8 cellular contexts compared by ENCODE assay signal in genomic region chr12:122265433-122265832, GRCh38. TPM values are rescaled to one million over a fixed set of nuclear protein-coding genes. Genes with fewer than 3 reads are reported as not detected.
DNase-seq lines count a peak whose midpoint lies in the region; ATAC-seq, FAIRE-seq and TF ChIP-seq lines count a peak whose summit lies in the region.

No MANE protein-coding gene starts in this region.

- H4K20me1 ChIP-seq in HepG2 (ENCODE audit: insufficient read depth, low read length): no peaks in the 10 kb centered on the region

- peak overlapping the region; percentile 91 for H3K9ac ChIP-seq in HepG2 (ENCODE audit: insufficient read depth, low read depth, low read length)

- 31% methylated on average over 3 of the region's 3 CpGs for WGBS in HepG2 (ENCODE audit: low lambda C conversion rate)
- 39% methylated on average over 3 of the region's 3 CpGs for WGBS in urinary bladder

- no peak for TF ChIP-seq EP300 in HepG2 (IDR thresholded peaks at IDR 0.05; ENCODE audit: low read depth in 2 of 2, low read length in 2 of 2)
- TF ChIP-seq EP300 in HepG2 (CRISPR knock-in tag; IDR thresholded peaks at IDR 0.05; ENCODE audit: borderline replicate concordance): no peak

- TF ChIP-seq CTCF in cardiac muscle cell (IDR thresholded peaks at IDR 0.05; ENCODE audit: low read depth, low read length) (no peak), HepG2 (CRISPR knock-in tag; IDR thresholded peaks at IDR 0.05) (no peak)

- H3K27ac Mint-ChIP-seq in activated naive CD8-positive, alpha-beta T cell treated with anti-CD3 and anti-CD28 coated beads for 36 hours: peak overlapping the region; percentile 98

- no TSS peak for BruUV-seq in HepG2 (replicated peaks; lab: Mats Ljungman, UMichigan)

- H3K4me3 ChIP-seq in cardiac muscle cell (peak overlapping the region; percentile 88), HepG2 (replicated peaks in 1 of 3; ENCODE audit: insufficient read depth in 1 of 3, low read depth in 2 of 3, low read length in 3 of 3) (peak overlapping the region; percentile 87 to 95 (median 94)), urinary bladder (ENCODE audit: low read depth, low read length) (peak overlapping the region; percentile 65)

- H3K4me1 ChIP-seq in cardiac muscle cell (ENCODE audit: low read depth) (no peaks in the 10 kb centered on the region), HepG2 (ENCODE audit: insufficient read depth, low read length) (peaks cover 16% of the 10 kb centered on the region), urinary bladder (ENCODE audit: insufficient read depth) (no peaks in the 10 kb centered on the region)

- no peak for TF ChIP-seq RAD21 in HepG2 (CRISPR knock-in tag; IDR thresholded peaks at IDR 0.05)

- no peak for TF ChIP-seq POLR2A in HepG2 (IDR thresholded peaks at IDR 0.05; ENCODE audit: insufficient read depth in 1 of 2, low read depth in 2 of 2, low read length in 2 of 2)
- TF ChIP-seq POLR2A in GM12892 (IDR thresholded peaks at IDR 0.05; ENCODE audit: low read depth, low read length): no peak

- ATAC-seq in HepG2: no peak

- POLR2A ChIA-PET in HepG2 (lab: Yijun Ruan, JAX): interaction anchor here (1.9 kb wide), 1 partner anchor 40 kb away, joined by 7 read pairs; the partner anchor contains the start of gene DIABLO

- CTCF ChIA-PET in HepG2 (lab: Yijun Ruan, JAX; ENCODE audit: low intra/inter-chr PET ratio, low total read pairs): no interaction called here

- in situ Hi-C loops in HepG2 (cut with HindIII; ENCODE audit: extremely low pct_ligation_motif_present, low pct_unique_long_range_greater_than_20kb): no loop called here

- H3K4me1 Mint-ChIP-seq in activated naive CD8-positive, alpha-beta T cell treated with anti-CD3 and anti-CD28 coated beads for 36 hours: peaks cover 22% of the 10 kb centered on the region

- peaks cover 17% of the 10 kb centered on the region for H3K36me3 ChIP-seq in cardiac muscle cell
- H3K36me3 ChIP-seq in HepG2 (replicated peaks in 1 of 2; ENCODE audit: control insufficient read depth in 1 of 2, insufficient read depth in 2 of 2, low read length in 2 of 2): peaks cover 3 to 18% of the 10 kb centered on the region in 2 experiments; a peak in 3 of 5 replicates
- H3K36me3 ChIP-seq in urinary bladder (ENCODE audit: insufficient read depth): peaks cover 2% of the 10 kb centered on the region

- peaks cover 2% of the 10 kb centered on the region for H3K9me3 Mint-ChIP-seq in activated naive CD8-positive, alpha-beta T cell treated with anti-CD3 and anti-CD28 coated beads for 36 hours

- H3K9me3 ChIP-seq in cardiac muscle cell (ENCODE audit: low read depth): no peaks in the 10 kb centered on the region
- no peaks in the 10 kb centered on the region for H3K9me3 ChIP-seq in HepG2 (ENCODE audit: low read length)

- intact Hi-C loops in cardiac septum (cut with DNase I): loop anchor here (5.0 kb wide), 1 partner anchor 38 kb away; the partner anchor contains the start of gene DIABLO
- intact Hi-C loops in HepG2 (cut with micrococcal nuclease; ENCODE audit: unreplicated experiment): no loop called here

- peaks cover 9% of the 10 kb centered on the region for H3K27me3 Mint-ChIP-seq in activated naive CD8-positive, alpha-beta T cell treated with anti-CD3 and anti-CD28 coated beads for 36 hours

- no peak for FAIRE-seq in HepG2 (lab: Jason Lieb, UNC)
- no peak for FAIRE-seq in HTR-8/SVneo (lab: Jason Lieb, UNC)
- no peak for FAIRE-seq in GM12892 (lab: Jason Lieb, UNC)

- DNase-seq in cardiac muscle cell (ENCODE audit: low read depth in 1 of 2, low spot score in 1 of 2): no peak
- DNase-seq in cardiac septum (ENCODE audit: low spot score): no peak
- DNase-seq in activated naive CD8-positive, alpha-beta T cell treated with anti-CD3 and anti-CD28 coated beads for 36 hours: no peak
- no peak for DNase-seq in HepG2 (ENCODE audit: low spot score)
- no peak for DNase-seq in NCI-H2081 treated with DMSO at 0.1 percent for 48 hours (lab: John Stamatoyannopoulos, UW)
- no peak for DNase-seq in HTR-8/SVneo (ENCODE audit: insufficient read length, low spot score)
- no peak for DNase-seq in GM12892 (ENCODE audit: insufficient read length)

- H3K79me2 ChIP-seq in HepG2 (ENCODE audit: insufficient read depth, low read length): peaks cover 11% of the 10 kb centered on the region

- H2AFZ ChIP-seq in HepG2 (ENCODE audit: low read length): peak overlapping the region; percentile 38

- peaks cover 4% of the 10 kb centered on the region for H3K36me3 Mint-ChIP-seq in activated naive CD8-positive, alpha-beta T cell treated with anti-CD3 and anti-CD28 coated beads for 36 hours

- no peaks in the 10 kb centered on the region for H3K27me3 ChIP-seq in cardiac muscle cell
- no peaks in the 10 kb centered on the region; a peak in 1 of 5 replicates for H3K27me3 ChIP-seq in HepG2 (ENCODE audit: control insufficient read depth in 1 of 2, insufficient read depth in 2 of 2, low read length in 2 of 2)

- H3K27ac ChIP-seq in cardiac muscle cell (peak overlapping the region; percentile 92), HepG2 (ENCODE audit: extremely low read length, insufficient read depth, low read length) (peak overlapping the region; percentile 86), urinary bladder (ENCODE audit: low read depth) (no peak overlapping the region)

- peak overlapping the region; percentile 98 for H3K4me3 Mint-ChIP-seq in activated naive CD8-positive, alpha-beta T cell treated with anti-CD3 and anti-CD28 coated beads for 36 hours

- H3K4me2 ChIP-seq in HepG2 (ENCODE audit: low read depth, low read length): peak overlapping the region; percentile 84

TF ChIP-seq in HepG2, 621 proteins besides CTCF, POLR2A, EP300 and RAD21 (continues in another document):
- TF ChIP-seq ZKSCAN8 (CRISPR knock-in tag; IDR thresholded peaks at IDR 0.05; ENCODE audit: borderline replicate concordance): no peak

RNA-seq across cellular contexts. Expression of gene VPS33A, which starts 0.9 kb away (rescaled TPM):
- total RNA-seq in cardiac muscle cell (18.6 and 20.4 TPM in 2 replicates), cardiac septum (9.2 TPM), HepG2 (2016; rRNA removed; fragmentation: Illumina TruSeq; extraction: Trizol) (43.6 and 58.0 TPM in 2 replicates), urinary bladder (17.0 TPM)
- polyA plus RNA-seq in cardiac muscle cell (33.5 and 37.4 TPM in 2 replicates), HepG2 (2011; rRNA removed) (11.0 and 11.2 TPM in 2 replicates), urinary bladder (12.4 TPM)
- 10 to 100 TPM; 34.5 to 35.7 TPM for total RNA-seq in activated naive CD8-positive, alpha-beta T cell treated with anti-CD3 and anti-CD28 coated beads for 36 hours
- total RNA-seq in HepG2 (2016; cell fraction: cytosol; rRNA removed; fragmentation: Illumina TruSeq; extraction: Trizol; ENCODE audit: low read depth): 6.4 and 6.6 TPM in 2 replicates
- total RNA-seq in HepG2 (2016; cell fraction: insoluble cytoplasmic fraction; rRNA removed; fragmentation: Illumina TruSeq; extraction: Trizol): 41.8 and 55.7 TPM in 2 replicates
- total RNA-seq in HepG2 (2016; cell fraction: membrane; rRNA removed; fragmentation: Illumina TruSeq; extraction: Trizol): 10.6 and 12.5 TPM in 2 replicates
- 20.1 and 24.7 TPM in 2 replicates for total RNA-seq in HepG2 (2016; cell fraction: nucleus; rRNA removed; fragmentation: Illumina TruSeq; extraction: Trizol)
- 8.9 and 12.7 TPM in 2 replicates for polyA plus RNA-seq in HepG2 (2011; cell fraction: cytosol; rRNA removed)
- polyA plus RNA-seq in HepG2 (2011; cell fraction: nucleus; rRNA removed): 5.3 and 8.1 TPM in 2 replicates
- polyA plus RNA-seq in HepG2 (2012): 17.4 and 19.9 TPM in 2 replicates
- 4.0 TPM in 2 replicates for polyA plus RNA-seq in HepG2 (2016; cell fraction: cytosol; fragmentation: Illumina TruSeq; extraction: Trizol; ENCODE audit: low read depth)
- 50.8 and 53.6 TPM in 2 replicates for polyA plus RNA-seq in HepG2 (2016; cell fraction: insoluble cytoplasmic fraction; fragmentation: Illumina TruSeq; extraction: Trizol; ENCODE audit: low read depth)
- polyA plus RNA-seq in HepG2 (2016; cell fraction: membrane; fragmentation: Illumina TruSeq; extraction: Trizol; ENCODE audit: low read depth): 7.6 and 9.4 TPM in 2 replicates
- polyA plus RNA-seq in HepG2 (2016; cell fraction: nucleus; fragmentation: Illumina TruSeq; extraction: Trizol; ENCODE audit: insufficient read depth, low read depth): 20.3 and 24.6 TPM in 2 replicates
- polyA minus RNA-seq in HepG2 (2011; rRNA and poly(A)+ RNA removed; ENCODE audit: low replicate concordance): 11.1 and 14.7 TPM in 2 replicates
- polyA minus RNA-seq in HepG2 (2011; cell fraction: cytosol; rRNA and poly(A)+ RNA removed): 12.5 and 14.8 TPM in 2 replicates
- 10.7 and 11.2 TPM in 2 replicates for polyA minus RNA-seq in HepG2 (2011; cell fraction: nucleus; rRNA and poly(A)+ RNA removed)
- polyA plus RNA-seq in GM12892 (2012; ENCODE audit: missing spikeins): 14.8 TPM

RNA-seq across cellular contexts. Expression of gene DIABLO, which starts 39.6 kb away (rescaled TPM):
- 72.3 and 80.8 TPM in 2 replicates for total RNA-seq in cardiac muscle cell
- 93.3 and 95.9 TPM in 2 replicates for polyA plus RNA-seq in cardiac muscle cell
- 30.9 TPM for total RNA-seq in cardiac septum
- 10 to 100 TPM; 47.9 to 51.7 TPM for total RNA-seq in activated naive CD8-positive, alpha-beta T cell treated with anti-CD3 and anti-CD28 coated beads for 36 hours
- total RNA-seq in HepG2 (2016; rRNA removed; fragmentation: Illumina TruSeq; extraction: Trizol): 70.9 and 82.4 TPM in 2 replicates
- total RNA-seq in HepG2 (2016; cell fraction: cytosol; rRNA removed; fragmentation: Illumina TruSeq; extraction: Trizol; ENCODE audit: low read depth): 20.0 and 22.9 TPM in 2 replicates
- 69.5 and 88.5 TPM in 2 replicates for total RNA-seq in HepG2 (2016; cell fraction: insoluble cytoplasmic fraction; rRNA removed; fragmentation: Illumina TruSeq; extraction: Trizol)
- total RNA-seq in HepG2 (2016; cell fraction: membrane; rRNA removed; fragmentation: Illumina TruSeq; extraction: Trizol): 38.1 and 41.9 TPM in 2 replicates
- total RNA-seq in HepG2 (2016; cell fraction: nucleus; rRNA removed; fragmentation: Illumina TruSeq; extraction: Trizol): 32.8 and 33.7 TPM in 2 replicates
- 19.4 and 20.7 TPM in 2 replicates for polyA plus RNA-seq in HepG2 (2011; rRNA removed)
- polyA plus RNA-seq in HepG2 (2011; cell fraction: cytosol; rRNA removed): 28.6 and 29.8 TPM in 2 replicates
- 20.6 and 25.2 TPM in 2 replicates for polyA plus RNA-seq in HepG2 (2011; cell fraction: nucleus; rRNA removed)
- polyA plus RNA-seq in HepG2 (2012): 30.0 and 42.8 TPM in 2 replicates
- 14.9 and 15.9 TPM in 2 replicates for polyA plus RNA-seq in HepG2 (2016; cell fraction: cytosol; fragmentation: Illumina TruSeq; extraction: Trizol; ENCODE audit: low read depth)
- 79.4 and 80.8 TPM in 2 replicates for polyA plus RNA-seq in HepG2 (2016; cell fraction: insoluble cytoplasmic fraction; fragmentation: Illumina TruSeq; extraction: Trizol; ENCODE audit: low read depth)
- polyA plus RNA-seq in HepG2 (2016; cell fraction: membrane; fragmentation: Illumina TruSeq; extraction: Trizol; ENCODE audit: low read depth): 26.6 and 28.0 TPM in 2 replicates
- polyA plus RNA-seq in HepG2 (2016; cell fraction: nucleus; fragmentation: Illumina TruSeq; extraction: Trizol; ENCODE audit: insufficient read depth, low read depth): 44.1 and 48.9 TPM in 2 replicates
- 24.3 and 31.1 TPM in 2 replicates for polyA minus RNA-seq in HepG2 (2011; rRNA and poly(A)+ RNA removed; ENCODE audit: low replicate concordance)
- polyA minus RNA-seq in HepG2 (2011; cell fraction: cytosol; rRNA and poly(A)+ RNA removed): 17.2 and 17.3 TPM in 2 replicates
- polyA minus RNA-seq in HepG2 (2011; cell fraction: nucleus; rRNA and poly(A)+ RNA removed): 32.8 and 37.0 TPM in 2 replicates
- total RNA-seq in urinary bladder: 46.2 TPM
- polyA plus RNA-seq in urinary bladder: 52.0 TPM
- polyA plus RNA-seq in GM12892 (2012; ENCODE audit: missing spikeins): 49.8 TPM
